In the genomic region with DNA sequence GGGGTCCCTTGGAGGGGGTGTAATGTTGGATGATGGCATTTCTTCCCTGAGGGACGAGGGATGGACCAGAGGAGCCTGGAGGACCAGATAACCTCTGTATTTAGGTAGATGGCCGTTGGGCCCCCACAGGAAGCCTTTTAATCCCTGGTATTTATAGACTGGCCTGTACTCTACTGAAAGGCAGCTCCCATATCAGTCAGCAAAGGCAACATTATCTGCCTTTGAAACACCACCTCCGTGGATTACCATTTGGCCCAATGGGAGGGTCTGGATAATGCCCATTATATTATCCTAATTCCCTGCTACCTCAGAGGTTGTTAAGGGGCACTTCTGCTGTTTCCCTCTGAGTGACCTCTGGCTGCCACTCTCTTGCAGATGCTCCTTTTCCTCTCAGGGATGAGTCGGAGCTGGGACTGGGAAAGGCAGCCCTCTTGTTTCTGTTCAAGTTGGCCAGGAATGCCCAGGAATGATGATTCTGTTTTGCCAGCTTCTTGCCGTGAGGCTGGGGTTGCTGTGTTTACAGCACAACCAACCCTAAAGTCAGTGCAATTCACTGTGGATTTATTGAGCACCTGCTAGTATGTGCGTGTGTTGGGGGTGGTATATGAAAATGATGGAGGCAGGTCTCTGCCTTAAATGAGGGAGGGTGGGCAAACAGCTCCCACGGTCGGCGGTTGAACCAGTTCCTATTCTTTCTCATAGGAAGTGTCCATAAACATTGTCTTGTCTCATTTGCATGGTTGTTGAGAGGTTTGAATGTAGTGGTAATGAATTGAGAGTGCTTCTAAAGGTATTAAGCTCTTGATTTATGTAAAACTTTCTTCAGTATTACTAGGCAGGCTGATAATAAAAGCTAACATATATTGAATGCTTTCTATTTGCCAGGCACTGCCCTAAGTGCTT, we compare ENCODE assay signal across 13 cellular contexts. TPM values are rescaled to one million over a fixed set of nuclear protein-coding genes. Genes with fewer than 3 reads are reported as not detected.
DNase-seq lines count a peak whose midpoint lies in the region; ATAC-seq and TF ChIP-seq lines count a peak whose summit lies in the region.
"Had no signal": no experiment of that assay in that cellular context is flagged by ENCODE, and none has a peak within 500 bp of the region (broad histone marks: within the 10 kb centered on the region; RNA-seq: fewer than 3 reads in every experiment).

No MANE protein-coding gene starts in this region.

- no peaks in the 10 kb centered on the region for H3K9me3 Mint-ChIP-seq in activated T-helper 17 cell treated with anti-CD3 and anti-CD28 coated beads, Interleukin-2, amount 50 U/mL, for 72 hours
- H3K9me3 Mint-ChIP-seq in progenitor cell of endocrine pancreas (ENCODE audit: low read depth): no peaks in the 10 kb centered on the region
- H3K9me3 Mint-ChIP-seq: H9 had no signal

- H3K27me3 Mint-ChIP-seq in activated T-helper 17 cell treated with anti-CD3 and anti-CD28 coated beads, Interleukin-2, amount 50 U/mL, for 72 hours: no peaks in the 10 kb centered on the region
- H3K27me3 Mint-ChIP-seq in progenitor cell of endocrine pancreas: no peaks in the 10 kb centered on the region

- peak; percentile 41 for ATAC-seq in HG03439 (IDR thresholded peaks at IDR 0.05; ENCODE audit: unreplicated experiment)
- ATAC-seq in activated T-helper 17 cell treated with anti-CD3 and anti-CD28 coated beads, Interleukin-2, amount 50 U/mL, for 72 hours (replicated peaks): peak; percentile 36
- ATAC-seq in HG02571 (IDR thresholded peaks at IDR 0.05; ENCODE audit: unreplicated experiment): no peak

- POLR2A ChIA-PET in AG04450 (lab: Yijun Ruan, JAX) (interaction anchor here (0.6 to 0.9 kb wide), 4 partner anchors 13 to 1965 kb away, joined by 3 to 4 read pairs (median 3); no protein-coding TSS in a partner anchor), GM10248 (lab: Yijun Ruan, JAX) (interaction anchor here (1.2 to 1.8 kb wide), 2 partner anchors 15 to 17 kb away, joined by 4 to 8 read pairs; no protein-coding TSS in a partner anchor)

- peaks cover 72% of the 10 kb centered on the region for H3K4me1 Mint-ChIP-seq in activated T-helper 17 cell treated with anti-CD3 and anti-CD28 coated beads, Interleukin-2, amount 50 U/mL, for 72 hours
- H3K4me1 Mint-ChIP-seq in progenitor cell of endocrine pancreas (ENCODE audit: low read depth): peaks cover 39% of the 10 kb centered on the region

- no peak overlapping the region for H3K4me3 ChIP-seq in AG04450 (ENCODE audit: low read depth, low read length)

- peaks cover 67% of the 10 kb centered on the region for H3K36me3 Mint-ChIP-seq in activated T-helper 17 cell treated with anti-CD3 and anti-CD28 coated beads, Interleukin-2, amount 50 U/mL, for 72 hours (ENCODE audit: low read depth)
- H3K36me3 Mint-ChIP-seq in progenitor cell of endocrine pancreas (ENCODE audit: insufficient read depth): no peaks in the 10 kb centered on the region

- CTCF ChIA-PET in AG04450 (lab: Charles Lee) (interaction anchor here (0.6 to 2.8 kb wide), 6 partner anchors 10 to 184 kb away, joined by 3 to 6 read pairs (median 4); no protein-coding TSS in a partner anchor), GM10248 (lab: Yijun Ruan, JAX) (interaction anchor here (0.7 to 3.4 kb wide), 16 partner anchors 9 to 719 kb away, joined by 3 to 22 read pairs (median 4); a partner anchor contains a TSS)

- TF ChIP-seq CTCF in AG04450 (IDR thresholded peaks at IDR 0.05; ENCODE audit: low read depth, low read length) (no peak), GM10248 (IDR thresholded peaks at IDR 0.05; ENCODE audit: control extremely low read depth, extremely low read depth, low read depth, missing control alignments) (no peak), progenitor cell of endocrine pancreas (IDR thresholded peaks at IDR 0.05; ENCODE audit: unreplicated experiment) (no peak)

- peak overlapping the region; percentile 31 for H3K27ac ChIP-seq in AG04450 (ENCODE audit: low read depth, low read length)

- peak overlapping the region; percentile 85 for H3K4me3 Mint-ChIP-seq in activated T-helper 17 cell treated with anti-CD3 and anti-CD28 coated beads, Interleukin-2, amount 50 U/mL, for 72 hours
- H3K4me3 Mint-ChIP-seq in progenitor cell of endocrine pancreas (ENCODE audit: low read depth): no peak overlapping the region
- H3K4me3 Mint-ChIP-seq: H9 had no signal

- H3K27me3 ChIP-seq in AG04450 (ENCODE audit: control insufficient read depth, insufficient read depth, low read length): no peaks in the 10 kb centered on the region

- no peak for DNase-seq in AG04450 (ENCODE audit: low read depth, low spot score)
- peak; percentile 44 for DNase-seq in GM10248 (ENCODE audit: extremely low spot score)
- no peak for DNase-seq in progenitor cell of endocrine pancreas (ENCODE audit: low spot score, unreplicated experiment)
- no peak for DNase-seq in CD1c-positive myeloid dendritic cell (ENCODE audit: extremely low spot score)
- no peak for DNase-seq in SW 1271 (lab: John Stamatoyannopoulos, UW)
- DNase-seq: activated effector memory CD4-positive, alpha-beta T cell treated with Interleukin-2 at 50 U/mL for 16 hours; H9; Kasumi-1; kidney glomerular epithelial cell; substantia nigra had no signal

- peak overlapping the region; percentile 91 for H3K27ac Mint-ChIP-seq in activated T-helper 17 cell treated with anti-CD3 and anti-CD28 coated beads, Interleukin-2, amount 50 U/mL, for 72 hours
- no peak overlapping the region for H3K27ac Mint-ChIP-seq in progenitor cell of endocrine pancreas

- no peaks in the 10 kb centered on the region for H3K9me3 ChIP-seq in AG04450 (ENCODE audit: control insufficient read depth, insufficient read depth, low read length)

RNA-seq across cellular contexts. Expression of a gene that starts 18.1 kb away (rescaled TPM):
- 14.4 and 16.3 TPM in 2 replicates for polyA plus RNA-seq in AG04450 (2011; rRNA removed)
- polyA minus RNA-seq in AG04450 (2011; rRNA and poly(A)+ RNA removed): 20.5 and 26.1 TPM in 2 replicates
- total RNA-seq in activated T-helper 17 cell treated with anti-CD3 and anti-CD28 coated beads, Interleukin-2, amount 50 U/mL, for 72 hours: 10 to 100 TPM; 76.9 to 96.4 TPM
- total RNA-seq in progenitor cell of endocrine pancreas: 21.0 and 22.3 TPM in 2 replicates

RNA-seq across cellular contexts. Expression of a gene that starts 54.8 kb away (rescaled TPM):
- not detected in 2 replicates for polyA plus RNA-seq in AG04450 (2011; rRNA removed)
- 0.05 TPM in 1 of 2 replicates, not detected in the other for polyA minus RNA-seq in AG04450 (2011; rRNA and poly(A)+ RNA removed)
- not detected for total RNA-seq in activated T-helper 17 cell treated with anti-CD3 and anti-CD28 coated beads, Interleukin-2, amount 50 U/mL, for 72 hours
- total RNA-seq in progenitor cell of endocrine pancreas: 0.22 and 0.24 TPM in 2 replicates
